Comparison of ENCODE assay signal across 1 cellular context in genomic region chr3:194098872-194099183, GRCh38.
TF ChIP-seq lines count a peak whose summit lies in the region.

No MANE protein-coding gene starts in this region.

TF ChIP-seq in H1, 55 proteins besides CTCF, POLR2A, EP300 and RAD21:
- TF ChIP-seq CBX8 (IDR thresholded peaks at IDR 0.05; ENCODE audit: borderline replicate concordance, low read depth, low read length) (no peak), CHD7 (IDR thresholded peaks at IDR 0.05; ENCODE audit: insufficient replicate concordance, low read length) (no peak), SIN3A (conservative IDR thresholded peaks at IDR 0.05 in 1 of 2, IDR thresholded peaks at IDR 0.05 in 1 of 2; ENCODE audit: low read depth in 1 of 2, low read length in 2 of 2) (no peak), RFX5 (IDR thresholded peaks at IDR 0.05; ENCODE audit: borderline replicate concordance, low read depth, low read length) (no peak), POU5F1 (IDR thresholded peaks at IDR 0.05; ENCODE audit: low read depth, low read length) (no peak), NRF1 (IDR thresholded peaks at IDR 0.05; ENCODE audit: low read depth, low read length) (no peak), PHF8 (conservative IDR thresholded peaks at IDR 0.05; ENCODE audit: low read depth, low read length) (no peak), JUND (IDR thresholded peaks at IDR 0.05; ENCODE audit: low read length) (no peak), ATF3 (IDR thresholded peaks at IDR 0.05; ENCODE audit: insufficient read depth, low read depth, low read length) (no peak)
